In genomic region chr1:223258751-223259177, GRCh38 we compare ENCODE assay signal across 14 cellular contexts.
DNase-seq lines count a peak whose midpoint lies in the region; ATAC-seq, FAIRE-seq and TF ChIP-seq lines count a peak whose summit lies in the region.
"Had no signal": no experiment of that assay in that cellular context is flagged by ENCODE, and none has a peak within 500 bp of the region (broad histone marks: within the 10 kb centered on the region; RNA-seq: fewer than 3 reads in every experiment).

No MANE protein-coding gene starts in this region.

- H3K79me1 ChIP-seq in mesendoderm (ENCODE audit: low read length): no peaks in the 10 kb centered on the region

- H3K27me3 ChIP-seq in bronchial epithelial cell (ENCODE audit: control insufficient read depth, insufficient read depth, low read length) (no peaks in the 10 kb centered on the region), mesendoderm (ENCODE audit: insufficient read depth, low read length, poor library complexity) (no peaks in the 10 kb centered on the region)

- no peak overlapping the region for H3K4ac ChIP-seq in mesendoderm (ENCODE audit: low read depth, low read length)

- no peak overlapping the region for H2BK120ac ChIP-seq in mesendoderm (ENCODE audit: low read depth, low read length)

- H3K9ac ChIP-seq in mesendoderm (ENCODE audit: low read length): no peak overlapping the region

- H2AK5ac ChIP-seq in mesendoderm (ENCODE audit: low read length): no peak overlapping the region

- H4K8ac ChIP-seq in mesendoderm (ENCODE audit: low read depth, low read length): no peak overlapping the region

- DNase-seq in ELR (ENCODE audit: low read depth): peak; percentile 74
- DNase-seq in LHCN-M2 (ENCODE audit: low read depth): peak; percentile 51
- DNase-seq in bronchial epithelial cell (ENCODE audit: low read depth): peak; percentile 91
- peak; percentile 60 for DNase-seq in mesendoderm
- DNase-seq in NCI-H82 (lab: John Stamatoyannopoulos, UW): no peak
- DNase-seq in DMS153 (lab: John Stamatoyannopoulos, UW): no peak
- no peak for DNase-seq in mesothelial cell of epicardium (ENCODE audit: low spot score in 2 of 2, unreplicated experiment in 2 of 2)
- DNase-seq in stimulated activated naive CD8-positive, alpha-beta T cell treated with anti-CD3 and anti-CD28 coated beads, Interleukin-15, Interleukin-2, amounts not matched to agents 100 U/mL and 50 U/mL, for 24 hours: no peak
- DNase-seq: DND-41; naive thymus-derived CD8-positive, alpha-beta T cell; NCI-H1092 treated with DMSO at 0.1 percent for 48 hours; stimulated activated CD4-positive, alpha-beta T cell treated with anti-CD3 and anti-CD28 coated beads, Interleukin-15, amount 100 ng/mL, for 24 hours had no signal

- no peak overlapping the region for H3K4me2 ChIP-seq in mesendoderm (ENCODE audit: low read length)

- no peaks in the 10 kb centered on the region for H3K4me1 ChIP-seq in mesendoderm (ENCODE audit: control insufficient read depth, low read depth, low read length)

- ATAC-seq in stimulated activated naive CD8-positive, alpha-beta T cell treated with anti-CD3 and anti-CD28 coated beads, Interleukin-15, Interleukin-2, amounts not matched to agents 100 U/mL and 50 U/mL, for 24 hours: no peak
- ATAC-seq: naive thymus-derived CD8-positive, alpha-beta T cell; stimulated activated effector memory CD8-positive, alpha-beta T cell treated with anti-CD3 and anti-CD28 coated beads, Interleukin-12 subunit alpha, Interleukin-12 subunit beta, amount 100 ng/mL, for 72 hours; WTC11 had no signal

- no CpG with 5 or more reads among the region's 6 CpGs for WGBS in mesendoderm (ENCODE audit: extremely low coverage, insufficient coverage, low lambda C conversion rate)

- H3K79me2 ChIP-seq in mesendoderm (ENCODE audit: control insufficient read depth, insufficient read depth, low read length): no peaks in the 10 kb centered on the region

- no peak overlapping the region for H2BK5ac ChIP-seq in mesendoderm (ENCODE audit: low read length)

- peaks cover 16% of the 10 kb centered on the region for H3K27me3 Mint-ChIP-seq in mesothelial cell of epicardium (ENCODE audit: low read depth)

- no peak for TF ChIP-seq CTCF in bronchial epithelial cell (IDR thresholded peaks at IDR 0.05; ENCODE audit: insufficient read depth, low read length, severe bottlenecking)
- TF ChIP-seq CTCF in mesothelial cell of epicardium (IDR thresholded peaks at IDR 0.05; ENCODE audit: unreplicated experiment): no peak

- H3K27ac ChIP-seq in mesendoderm (ENCODE audit: low read depth, low read length): no peak overlapping the region

- FAIRE-seq in bronchial epithelial cell (lab: Jason Lieb, UNC): no peak

- no peak overlapping the region for H3K4me3 ChIP-seq in bronchial epithelial cell (ENCODE audit: low read depth, low read length)
- H3K4me3 ChIP-seq in mesendoderm (ENCODE audit: low read length): no peak overlapping the region

- H3K56ac ChIP-seq in mesendoderm (ENCODE audit: low read length): no peak overlapping the region

- H3K4me1 Mint-ChIP-seq in mesothelial cell of epicardium: no peaks in the 10 kb centered on the region
- H3K4me1 Mint-ChIP-seq: stimulated activated effector memory CD8-positive, alpha-beta T cell treated with anti-CD3 and anti-CD28 coated beads, Interleukin-12 subunit alpha, Interleukin-12 subunit beta, amount 100 ng/mL, for 72 hours had no signal

- H3K27ac Mint-ChIP-seq in mesothelial cell of epicardium: no peak overlapping the region
- H3K27ac Mint-ChIP-seq: naive thymus-derived CD8-positive, alpha-beta T cell; stimulated activated effector memory CD8-positive, alpha-beta T cell treated with anti-CD3 and anti-CD28 coated beads, Interleukin-12 subunit alpha, Interleukin-12 subunit beta, amount 100 ng/mL, for 72 hours; WTC11 had no signal

- no peak overlapping the region for H2BK15ac ChIP-seq in mesendoderm (replicated peaks; ENCODE audit: low read depth)

- H3K23ac ChIP-seq in mesendoderm (ENCODE audit: low read length): no peak overlapping the region

- H3K18ac ChIP-seq in mesendoderm (ENCODE audit: low read length): no peak overlapping the region

- no peaks in the 10 kb centered on the region for H3K36me3 Mint-ChIP-seq in mesothelial cell of epicardium
- H3K36me3 Mint-ChIP-seq: stimulated activated effector memory CD8-positive, alpha-beta T cell treated with anti-CD3 and anti-CD28 coated beads, Interleukin-12 subunit alpha, Interleukin-12 subunit beta, amount 100 ng/mL, for 72 hours; WTC11 had no signal

- H4K5ac ChIP-seq in mesendoderm (ENCODE audit: low read length): no peak overlapping the region

- no peak overlapping the region for H3K4me3 Mint-ChIP-seq in mesothelial cell of epicardium
- H3K4me3 Mint-ChIP-seq: naive thymus-derived CD8-positive, alpha-beta T cell; stimulated activated effector memory CD8-positive, alpha-beta T cell treated with anti-CD3 and anti-CD28 coated beads, Interleukin-12 subunit alpha, Interleukin-12 subunit beta, amount 100 ng/mL, for 72 hours; WTC11 had no signal

- H3K9me3 Mint-ChIP-seq in mesothelial cell of epicardium: no peaks in the 10 kb centered on the region
- H3K9me3 Mint-ChIP-seq: naive thymus-derived CD8-positive, alpha-beta T cell; stimulated activated effector memory CD8-positive, alpha-beta T cell treated with anti-CD3 and anti-CD28 coated beads, Interleukin-12 subunit alpha, Interleukin-12 subunit beta, amount 100 ng/mL, for 72 hours; WTC11 had no signal

- no peaks in the 10 kb centered on the region for H3K36me3 ChIP-seq in bronchial epithelial cell (ENCODE audit: control insufficient read depth, insufficient read depth, low read length)
- H3K36me3 ChIP-seq in mesendoderm (ENCODE audit: control insufficient read depth, insufficient read depth, low read length): no peaks in the 10 kb centered on the region

Comparison
In these comparisons a context has a peak if more than half of its experiments do, and no peak if none do; other contexts are left out.
1. DNase-seq: peak in ELR (single experiment), LHCN-M2 (single experiment), bronchial epithelial cell (single experiment) and mesendoderm (single experiment); none in NCI-H82 (single experiment), DMS153 (single experiment), mesothelial cell of epicardium (0 of 2) and stimulated activated naive CD8-positive, alpha-beta T cell treated with anti-CD3 and anti-CD28 coated beads, Interleukin-15, Interleukin-2, amounts not matched to agents 100 U/mL and 50 U/mL, for 24 hours (single experiment).